17 cellular contexts compared by ENCODE assay signal in the genomic region with DNA sequence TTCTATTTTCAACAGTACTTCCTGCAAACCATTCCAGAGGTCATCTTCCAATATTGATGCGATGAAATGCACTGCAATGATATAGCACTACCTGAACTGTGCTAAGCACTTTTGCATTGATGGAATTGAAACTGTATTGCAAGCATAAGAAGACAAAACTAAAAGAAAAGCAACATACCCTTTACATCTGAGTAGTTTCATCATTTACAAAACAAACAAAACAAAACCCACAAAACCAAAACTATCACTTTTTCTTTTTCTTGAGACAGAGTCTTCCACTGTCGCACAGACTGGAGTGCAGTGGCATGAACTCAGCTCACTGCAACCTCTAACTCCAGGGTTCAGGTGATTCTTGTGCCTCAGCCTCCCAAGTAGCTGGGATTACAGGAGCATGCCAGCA.
DNase-seq lines count a peak whose midpoint lies in the region; ATAC-seq and TF ChIP-seq lines count a peak whose summit lies in the region.
"Had no signal": no experiment of that assay in that cellular context is flagged by ENCODE, and none has a peak within 500 bp of the region (broad histone marks: within the 10 kb centered on the region; RNA-seq: fewer than 3 reads in every experiment).

No MANE protein-coding gene starts in this region.

- H3K9ac ChIP-seq in MM.1S (ENCODE audit: low read length): no peak overlapping the region

- peaks cover 6% of the 10 kb centered on the region for H3K27me3 Mint-ChIP-seq in activated CD4-positive, alpha-beta T cell treated with anti-CD3 and anti-CD28 coated beads, Interleukin-2, amount 10 ng/mL, durations not matched to agents 24 days and 14 days

- H3K27me3 ChIP-seq in MM.1S (replicated peaks; ENCODE audit: insufficient read depth, low read length): peaks cover 13% of the 10 kb centered on the region; the same call in 1 of the 2 replicates

- intact Hi-C loops in activated CD4-positive, alpha-beta T cell treated with anti-CD3 and anti-CD28 coated beads, Interleukin-2, amount 10 ng/mL, durations not matched to agents 24 days and 14 days (cut with micrococcal nuclease): loop anchor here (1.0 to 2.0 kb wide), 2 partner anchors 207 to 279 kb away; no protein-coding TSS in a partner anchor

- H3F3A ChIP-seq in MM.1S (ENCODE audit: insufficient read depth, low read length): peaks cover 9% of the 10 kb centered on the region

- H3K27ac ChIP-seq in MM.1S (ENCODE audit: low read length): no peak overlapping the region
- H3K27ac ChIP-seq: 22Rv1 had no signal

- H3K4me3 Mint-ChIP-seq in activated CD4-positive, alpha-beta T cell treated with anti-CD3 and anti-CD28 coated beads, Interleukin-2, amount 10 ng/mL, durations not matched to agents 24 days and 14 days: no peak overlapping the region
- H3K4me3 Mint-ChIP-seq: CD8-positive, alpha-beta T cell; H9 had no signal

- H3K9me2 ChIP-seq in MM.1S (replicated peaks; ENCODE audit: insufficient read depth, low read length): no peaks in the 10 kb centered on the region

- H3K36me3 ChIP-seq in MM.1S (replicated peaks; ENCODE audit: insufficient read depth, low read length): no peaks in the 10 kb centered on the region

- TF ChIP-seq CTCF in MM.1S (IDR thresholded peaks at IDR 0.05; ENCODE audit: low read length) (no peak), GM10266 (IDR thresholded peaks at IDR 0.05; ENCODE audit: control insufficient read depth, insufficient read depth, low read depth, missing control alignments) (no peak)

- peak; percentile 45 for DNase-seq in activated CD4-positive, alpha-beta T cell treated with anti-CD3 and anti-CD28 coated beads, Interleukin-2, amount 10 ng/mL, durations not matched to agents 24 days and 14 days
- no peak for DNase-seq in activated CD4-positive, alpha-beta T cell treated with anti-CD3 and anti-CD28 coated beads, Interleukin-2, amount 50 U/mL, for 1 hour
- DNase-seq in MM.1S (peak; percentile 59), cerebellar cortex (ENCODE audit: low spot score) (no peak), GM10266 (ENCODE audit: extremely low spot score) (no peak), amniotic stem cell (lab: John Stamatoyannopoulos, UW) (no peak)
- DNase-seq: CD8-positive, alpha-beta T cell; H9; NCI-H1436; NCI-H2029; NCI-H2171; NCI-H446; RPMI8226; SIG-M5 had no signal

- H2AFZ ChIP-seq in MM.1S (ENCODE audit: low read length): no peak overlapping the region

- peaks cover 42% of the 10 kb centered on the region for H3K4me1 Mint-ChIP-seq in activated CD4-positive, alpha-beta T cell treated with anti-CD3 and anti-CD28 coated beads, Interleukin-2, amount 10 ng/mL, durations not matched to agents 24 days and 14 days

- H3K4me3 ChIP-seq in MM.1S (ENCODE audit: low read length): no peak overlapping the region

- no peak overlapping the region for H3K4me2 ChIP-seq in MM.1S (ENCODE audit: low read depth, low read length)

- H3K36me3 Mint-ChIP-seq in activated CD4-positive, alpha-beta T cell treated with anti-CD3 and anti-CD28 coated beads, Interleukin-2, amount 10 ng/mL, durations not matched to agents 24 days and 14 days (ENCODE audit: low read depth): peaks cover 16% of the 10 kb centered on the region
- H3K36me3 Mint-ChIP-seq: CD8-positive, alpha-beta T cell had no signal

- no peaks in the 10 kb centered on the region for H3K9me3 Mint-ChIP-seq in activated CD4-positive, alpha-beta T cell treated with anti-CD3 and anti-CD28 coated beads, Interleukin-2, amount 10 ng/mL, durations not matched to agents 24 days and 14 days
- H3K9me3 Mint-ChIP-seq: CD8-positive, alpha-beta T cell; H9 had no signal

- H4K20me1 ChIP-seq in MM.1S (ENCODE audit: insufficient read depth, low read length): no peaks in the 10 kb centered on the region

- peaks cover 10% of the 10 kb centered on the region; the same call in 1 of the 2 replicates for H3K4me1 ChIP-seq in MM.1S (ENCODE audit: low read length)

- H3K9me3 ChIP-seq in MM.1S (replicated peaks; ENCODE audit: insufficient read depth, low read length): no peaks in the 10 kb centered on the region

- H3K27ac Mint-ChIP-seq in activated CD4-positive, alpha-beta T cell treated with anti-CD3 and anti-CD28 coated beads, Interleukin-2, amount 10 ng/mL, durations not matched to agents 24 days and 14 days: no peak overlapping the region
- H3K27ac Mint-ChIP-seq: CD8-positive, alpha-beta T cell had no signal

- H3K79me2 ChIP-seq in MM.1S (ENCODE audit: low read length): no peaks in the 10 kb centered on the region

- peak; percentile 47 for ATAC-seq in GM19324 (IDR thresholded peaks at IDR 0.05; ENCODE audit: low FRiP score, unreplicated experiment)
- no peak for ATAC-seq in GM18873 (IDR thresholded peaks at IDR 0.05; ENCODE audit: low FRiP score, unreplicated experiment)
- ATAC-seq: CD8-positive, alpha-beta T cell had no signal

Comparison
In these comparisons a context has a peak if more than half of its experiments do, and no peak if none do; other contexts are left out.
1. DNase-seq: peak in activated CD4-positive, alpha-beta T cell treated with anti-CD3 and anti-CD28 coated beads, Interleukin-2, amount 10 ng/mL, durations not matched to agents 24 days and 14 days (single experiment) and MM.1S (single experiment); none in activated CD4-positive, alpha-beta T cell treated with anti-CD3 and anti-CD28 coated beads, Interleukin-2, amount 50 U/mL, for 1 hour (single experiment), cerebellar cortex (single experiment), GM10266 (single experiment) and amniotic stem cell (single experiment).